21 cellular contexts compared by ENCODE assay signal in genomic region chr10:121418126-121418777, GRCh38.
DNase-seq lines count a peak whose midpoint lies in the region; ATAC-seq and TF ChIP-seq lines count a peak whose summit lies in the region.
"Had no signal": no experiment of that assay in that cellular context is flagged by ENCODE, and none has a peak within 500 bp of the region (broad histone marks: within the 10 kb centered on the region; RNA-seq: fewer than 3 reads in every experiment).

No MANE protein-coding gene starts in this region.

- no peak for TF ChIP-seq POLR2A in adrenal gland (IDR thresholded peaks at IDR 0.05)
- no peak for TF ChIP-seq POLR2A in transverse colon (IDR thresholded peaks at IDR 0.05)

- intact Hi-C loops in adrenal gland (cut with DNase I) (no loop called here), transverse colon (cut with DNase I; ENCODE audit: low total_unique reads) (no loop called here)

- no peaks in the 10 kb centered on the region for H3K79me2 ChIP-seq in neural progenitor cell (ENCODE audit: low read depth)
- H3K79me2 ChIP-seq: parathyroid adenoma had no signal

- H2AFZ ChIP-seq in neural progenitor cell (replicated peaks), result no peak overlapping the region
- H2AFZ ChIP-seq: parathyroid adenoma had no signal

- H3K4me3 Mint-ChIP-seq in neural progenitor cell, result no peak overlapping the region
- H3K4me3 Mint-ChIP-seq: activated CD8-positive, alpha-beta T cell treated with anti-CD3 and anti-CD28 coated beads, Interleukin-2, amount 10 ng/mL, durations not matched to agents 7 days and 5 days; B cell; immature natural killer cell; memory B cell; naive thymus-derived CD8-positive, alpha-beta T cell had no signal

- in situ Hi-C loops in transverse colon (cut with MboI; ENCODE audit: low pct_ligation_motif_present in 1 of 4, low pct_unique_long_range_greater_than_20kb in 1 of 4, low sequenced_read_pairs in 3 of 4), result no loop called here

- TF ChIP-seq EP300 in transverse colon (IDR thresholded peaks at IDR 0.05; ENCODE audit: low read depth), result no peak

- peak; percentile 97 for ATAC-seq in foreskin keratinocyte
- no peak for ATAC-seq in HG03139 (IDR thresholded peaks at IDR 0.05; ENCODE audit: unreplicated experiment)
- ATAC-seq: activated CD8-positive, alpha-beta T cell treated with anti-CD3 and anti-CD28 coated beads, Interleukin-2, amount 10 ng/mL, durations not matched to agents 7 days and 5 days; activated naive CD4-positive, alpha-beta T cell treated with anti-CD3 and anti-CD28 coated beads, Interleukin-2, amount 50 U/mL, for 72 hours; naive thymus-derived CD8-positive, alpha-beta T cell had no signal

- H3K36me3 ChIP-seq in adrenal gland (replicated peaks in 1 of 2), result no peaks in the 10 kb centered on the region
- H3K36me3 ChIP-seq in transverse colon, result no peaks in the 10 kb centered on the region
- no peaks in the 10 kb centered on the region for H3K36me3 ChIP-seq in neural progenitor cell
- H3K36me3 ChIP-seq: esophagus muscularis mucosa, heart left ventricle had no signal

- H3K4me3 ChIP-seq in adrenal gland (no peak overlapping the region), transverse colon (no peak overlapping the region), neural progenitor cell (no peak overlapping the region)
- H3K4me3 ChIP-seq: dorsolateral prefrontal cortex, esophagus muscularis mucosa, heart left ventricle, skin epidermis had no signal

- H3K4me1 ChIP-seq in adrenal gland (replicated peaks in 1 of 2), result peaks cover 0 to 9% of the 10 kb centered on the region in 2 donors
- peaks cover 8% of the 10 kb centered on the region for H3K4me1 ChIP-seq in foreskin keratinocyte
- peaks cover 6 to 32% (median 14%) of the 10 kb centered on the region in 4 donors for H3K4me1 ChIP-seq in transverse colon
- peaks cover 6% of the 10 kb centered on the region for H3K4me1 ChIP-seq in neural progenitor cell
- H3K4me1 ChIP-seq: parathyroid adenoma had no signal

- peaks cover 10% of the 10 kb centered on the region for H3K27me3 Mint-ChIP-seq in neural progenitor cell (ENCODE audit: insufficient read depth, low read depth)
- H3K27me3 Mint-ChIP-seq: B cell, memory B cell had no signal

- WGBS in adrenal gland, 4 donors, result 36 to 51% (median 44%) methylated on average over 1 of the region's 1 CpG
- WGBS in transverse colon (ENCODE audit: low coverage in 1 of 2), 2 donors, result 59% methylated on average over 1 of the region's 1 CpG; no CpG with 5 or more reads in 1 of the 2 donors

- no peaks in the 10 kb centered on the region for H3F3A ChIP-seq in neural progenitor cell (ENCODE audit: low read depth)

- H3K9me3 ChIP-seq in adrenal gland (replicated peaks in 1 of 3) (no peaks in the 10 kb centered on the region), transverse colon (no peaks in the 10 kb centered on the region), neural progenitor cell (ENCODE audit: low read depth) (no peaks in the 10 kb centered on the region)
- H3K9me3 ChIP-seq: esophagus muscularis mucosa had no signal

- H3K9ac ChIP-seq in neural progenitor cell, result no peak overlapping the region
- H3K9ac ChIP-seq: parathyroid adenoma had no signal

- no peak overlapping the region for H3K27ac Mint-ChIP-seq in neural progenitor cell
- H3K27ac Mint-ChIP-seq: activated CD8-positive, alpha-beta T cell treated with anti-CD3 and anti-CD28 coated beads, Interleukin-2, amount 10 ng/mL, durations not matched to agents 7 days and 5 days; activated naive CD4-positive, alpha-beta T cell treated with anti-CD3 and anti-CD28 coated beads, Interleukin-2, amount 50 U/mL, for 72 hours; B cell; immature natural killer cell; memory B cell; naive thymus-derived CD8-positive, alpha-beta T cell had no signal

- TF ChIP-seq CTCF in adrenal gland (IDR thresholded peaks at IDR 0.05) (no peak), foreskin keratinocyte (conservative IDR thresholded peaks at IDR 0.05) (peak; percentile 37), transverse colon (IDR thresholded peaks at IDR 0.05) (no peak), neural progenitor cell (IDR thresholded peaks at IDR 0.05) (no peak)

- no peaks in the 10 kb centered on the region for H3K36me3 Mint-ChIP-seq in neural progenitor cell
- H3K36me3 Mint-ChIP-seq: activated naive CD4-positive, alpha-beta T cell treated with anti-CD3 and anti-CD28 coated beads, Interleukin-2, amount 50 U/mL, for 72 hours; immature natural killer cell; memory B cell; naive thymus-derived CD8-positive, alpha-beta T cell had no signal

- H3K27me3 ChIP-seq in adrenal gland, result no peaks in the 10 kb centered on the region
- no peaks in the 10 kb centered on the region for H3K27me3 ChIP-seq in foreskin keratinocyte
- H3K27me3 ChIP-seq in transverse colon, result no peaks in the 10 kb centered on the region
- no peaks in the 10 kb centered on the region for H3K27me3 ChIP-seq in neural progenitor cell
- H3K27me3 ChIP-seq: dorsolateral prefrontal cortex, esophagus muscularis mucosa, heart left ventricle had no signal

- peaks cover 16% of the 10 kb centered on the region for H3K9me3 Mint-ChIP-seq in neural progenitor cell

- no peaks in the 10 kb centered on the region for H4K20me1 ChIP-seq in neural progenitor cell (ENCODE audit: low read depth)

- DNase-seq in M059J (ENCODE audit: low read depth) (peak; percentile 55), adrenal gland (peak in 4 of 7 donors; percentile 26 to 49 (median 34)), foreskin keratinocyte (peak; percentile 59 to 87), transverse colon (no peak), neural progenitor cell (ENCODE audit: low spot score) (no peak), NCI-H2171 (lab: John Stamatoyannopoulos, UW) (no peak)
- DNase-seq: activated CD8-positive, alpha-beta T cell treated with anti-CD3 and anti-CD28 coated beads, Interleukin-2, amount 10 ng/mL, durations not matched to agents 7 days and 5 days; dorsolateral prefrontal cortex; heart left ventricle; immature natural killer cell; naive thymus-derived CD8-positive, alpha-beta T cell; NCI-H187 treated with DMSO at 0.1 percent for 48 hours; NCI-H446; stimulated activated CD4-positive, alpha-beta T cell treated with anti-CD3 and anti-CD28 coated beads, Interleukin-4, amount 100 ng/mL, for 1 hour had no signal

- H3K27ac ChIP-seq in adrenal gland, result peak overlapping the region in 2 of 5 donors; percentile 4 to 28
- no peak overlapping the region for H3K27ac ChIP-seq in foreskin keratinocyte
- peak overlapping the region; percentile 53 to 65 (median 58) for H3K27ac ChIP-seq in transverse colon
- no peak overlapping the region for H3K27ac ChIP-seq in neural progenitor cell
- H3K27ac ChIP-seq: dorsolateral prefrontal cortex, esophagus muscularis mucosa, parathyroid adenoma, skin epidermis had no signal

- peaks cover 22% of the 10 kb centered on the region for H3K4me1 Mint-ChIP-seq in neural progenitor cell
- H3K4me1 Mint-ChIP-seq: B cell; immature natural killer cell; memory B cell; naive thymus-derived CD8-positive, alpha-beta T cell had no signal

- H3K4me2 ChIP-seq in neural progenitor cell, result no peak overlapping the region

Comparison
In these comparisons a context has a peak if more than half of its experiments do, and no peak if none do; other contexts are left out.
1. DNase-seq: peak in M059J (single experiment), adrenal gland (4 of 7) and foreskin keratinocyte (2 of 2); none in transverse colon (single experiment), neural progenitor cell (single experiment) and NCI-H2171 (single experiment).
2. H3K27ac ChIP-seq: peak in transverse colon (4 of 4); none in foreskin keratinocyte (single experiment) and neural progenitor cell (single experiment).